ENCODE assay signal across 1 cellular context in the genomic region with DNA sequence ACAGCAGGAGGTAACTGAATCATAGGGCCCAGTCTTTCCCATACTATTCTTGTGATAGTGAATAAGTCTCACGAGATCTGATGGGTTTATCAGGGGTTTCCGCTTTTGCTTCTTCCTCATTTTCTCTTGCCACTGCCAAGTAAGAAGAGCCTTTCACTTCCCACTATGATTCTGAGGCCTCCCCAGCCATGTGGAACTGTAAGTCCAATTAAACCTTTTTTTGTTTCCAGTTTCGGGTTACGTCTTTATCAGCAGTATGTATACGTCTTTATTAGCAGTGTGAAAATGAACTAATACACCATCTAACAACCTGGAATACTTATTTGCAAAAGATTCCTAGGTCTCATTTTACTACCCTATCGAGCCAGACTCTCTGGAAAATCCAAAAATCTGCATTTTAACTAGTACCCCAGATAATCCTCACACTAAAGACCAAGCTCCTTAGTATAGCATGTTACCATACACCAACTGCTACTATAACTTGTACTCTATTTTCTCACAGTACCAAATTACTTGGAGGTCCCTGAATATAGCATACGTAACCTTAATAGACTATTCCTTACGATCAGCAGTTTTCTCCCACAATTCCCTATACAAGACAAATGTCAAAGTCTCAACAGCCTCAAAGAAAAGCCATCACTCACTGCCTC.
TF ChIP-seq lines count a peak whose summit lies in the region.

No MANE protein-coding gene starts in this region.

TF ChIP-seq in GM12878, 131 proteins besides CTCF, POLR2A, EP300 and RAD21 (continued from another document and continues in another):
- TF ChIP-seq BHLHE40 (IDR thresholded peaks at IDR 0.05; ENCODE audit: borderline replicate concordance in 1 of 2, low read depth in 2 of 2, low read length in 1 of 2) = peak; percentile 15 to 76; a peak in 2 of 4 replicates
- TF ChIP-seq TBL1XR1 (IDR thresholded peaks at IDR 0.05; ENCODE audit: low read depth, low read length) = no peak
- TF ChIP-seq ZNF217 (IDR thresholded peaks at IDR 0.05) = 0 out of 2 replicates have a peak, but pooled peaks have one; percentile 23
- TF ChIP-seq, protein P1, sequence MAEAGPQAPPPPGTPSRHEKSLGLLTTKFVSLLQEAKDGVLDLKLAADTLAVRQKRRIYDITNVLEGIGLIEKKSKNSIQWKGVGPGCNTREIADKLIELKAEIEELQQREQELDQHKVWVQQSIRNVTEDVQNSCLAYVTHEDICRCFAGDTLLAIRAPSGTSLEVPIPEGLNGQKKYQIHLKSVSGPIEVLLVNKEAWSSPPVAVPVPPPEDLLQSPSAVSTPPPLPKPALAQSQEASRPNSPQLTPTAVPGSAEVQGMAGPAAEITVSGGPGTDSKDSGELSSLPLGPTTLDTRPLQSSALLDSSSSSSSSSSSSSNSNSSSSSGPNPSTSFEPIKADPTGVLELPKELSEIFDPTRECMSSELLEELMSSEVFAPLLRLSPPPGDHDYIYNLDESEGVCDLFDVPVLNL (IDR thresholded peaks at IDR 0.05; ENCODE audit: low read depth, low read length) = no peak
- TF ChIP-seq ZBTB33 (IDR thresholded peaks at IDR 0.05) = no peak
- no peak for TF ChIP-seq SMAD1 (IDR thresholded peaks at IDR 0.05; ENCODE audit: low read depth, partially characterized antibody)
- no peak for TF ChIP-seq SUPT20H (IDR thresholded peaks at IDR 0.05; ENCODE audit: borderline replicate concordance, control insufficient read depth, low read depth, low read length)
- TF ChIP-seq, protein P2, sequence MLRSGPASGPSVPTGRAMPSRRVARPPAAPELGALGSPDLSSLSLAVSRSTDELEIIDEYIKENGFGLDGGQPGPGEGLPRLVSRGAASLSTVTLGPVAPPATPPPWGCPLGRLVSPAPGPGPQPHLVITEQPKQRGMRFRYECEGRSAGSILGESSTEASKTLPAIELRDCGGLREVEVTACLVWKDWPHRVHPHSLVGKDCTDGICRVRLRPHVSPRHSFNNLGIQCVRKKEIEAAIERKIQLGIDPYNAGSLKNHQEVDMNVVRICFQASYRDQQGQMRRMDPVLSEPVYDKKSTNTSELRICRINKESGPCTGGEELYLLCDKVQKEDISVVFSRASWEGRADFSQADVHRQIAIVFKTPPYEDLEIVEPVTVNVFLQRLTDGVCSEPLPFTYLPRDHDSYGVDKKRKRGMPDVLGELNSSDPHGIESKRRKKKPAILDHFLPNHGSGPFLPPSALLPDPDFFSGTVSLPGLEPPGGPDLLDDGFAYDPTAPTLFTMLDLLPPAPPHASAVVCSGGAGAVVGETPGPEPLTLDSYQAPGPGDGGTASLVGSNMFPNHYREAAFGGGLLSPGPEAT (IDR thresholded peaks at IDR 0.05; ENCODE audit: low read depth) = peak; percentile 88
- TF ChIP-seq SMAD5 (IDR thresholded peaks at IDR 0.05; ENCODE audit: low read depth) = no peak
- no peak for TF ChIP-seq ZNF274 (IDR thresholded peaks at IDR 0.05; ENCODE audit: insufficient read depth, insufficient read length)
- no peak for TF ChIP-seq ZBTB11 (CRISPR knock-in tag; IDR thresholded peaks at IDR 0.05)
- TF ChIP-seq, protein P3, sequence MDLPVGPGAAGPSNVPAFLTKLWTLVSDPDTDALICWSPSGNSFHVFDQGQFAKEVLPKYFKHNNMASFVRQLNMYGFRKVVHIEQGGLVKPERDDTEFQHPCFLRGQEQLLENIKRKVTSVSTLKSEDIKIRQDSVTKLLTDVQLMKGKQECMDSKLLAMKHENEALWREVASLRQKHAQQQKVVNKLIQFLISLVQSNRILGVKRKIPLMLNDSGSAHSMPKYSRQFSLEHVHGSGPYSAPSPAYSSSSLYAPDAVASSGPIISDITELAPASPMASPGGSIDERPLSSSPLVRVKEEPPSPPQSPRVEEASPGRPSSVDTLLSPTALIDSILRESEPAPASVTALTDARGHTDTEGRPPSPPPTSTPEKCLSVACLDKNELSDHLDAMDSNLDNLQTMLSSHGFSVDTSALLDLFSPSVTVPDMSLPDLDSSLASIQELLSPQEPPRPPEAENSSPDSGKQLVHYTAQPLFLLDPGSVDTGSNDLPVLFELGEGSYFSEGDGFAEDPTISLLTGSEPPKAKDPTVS (IDR thresholded peaks at IDR 0.05; ENCODE audit: low read depth, low read length) = no peak
- no peak for TF ChIP-seq YBX1 (IDR thresholded peaks at IDR 0.05)
- TF ChIP-seq NRF1 (conservative IDR thresholded peaks at IDR 0.05; ENCODE audit: low read depth, low read length) = no peak
- peak; percentile 79 for TF ChIP-seq DPF2 (IDR thresholded peaks at IDR 0.05)
- TF ChIP-seq ZNF622 (IDR thresholded peaks at IDR 0.05) = no peak
- no peak for TF ChIP-seq SIN3A (IDR thresholded peaks at IDR 0.05; ENCODE audit: low read depth, low read length)
- TF ChIP-seq RAD51 (IDR thresholded peaks at IDR 0.05) = no peak
- TF ChIP-seq, protein P4, sequence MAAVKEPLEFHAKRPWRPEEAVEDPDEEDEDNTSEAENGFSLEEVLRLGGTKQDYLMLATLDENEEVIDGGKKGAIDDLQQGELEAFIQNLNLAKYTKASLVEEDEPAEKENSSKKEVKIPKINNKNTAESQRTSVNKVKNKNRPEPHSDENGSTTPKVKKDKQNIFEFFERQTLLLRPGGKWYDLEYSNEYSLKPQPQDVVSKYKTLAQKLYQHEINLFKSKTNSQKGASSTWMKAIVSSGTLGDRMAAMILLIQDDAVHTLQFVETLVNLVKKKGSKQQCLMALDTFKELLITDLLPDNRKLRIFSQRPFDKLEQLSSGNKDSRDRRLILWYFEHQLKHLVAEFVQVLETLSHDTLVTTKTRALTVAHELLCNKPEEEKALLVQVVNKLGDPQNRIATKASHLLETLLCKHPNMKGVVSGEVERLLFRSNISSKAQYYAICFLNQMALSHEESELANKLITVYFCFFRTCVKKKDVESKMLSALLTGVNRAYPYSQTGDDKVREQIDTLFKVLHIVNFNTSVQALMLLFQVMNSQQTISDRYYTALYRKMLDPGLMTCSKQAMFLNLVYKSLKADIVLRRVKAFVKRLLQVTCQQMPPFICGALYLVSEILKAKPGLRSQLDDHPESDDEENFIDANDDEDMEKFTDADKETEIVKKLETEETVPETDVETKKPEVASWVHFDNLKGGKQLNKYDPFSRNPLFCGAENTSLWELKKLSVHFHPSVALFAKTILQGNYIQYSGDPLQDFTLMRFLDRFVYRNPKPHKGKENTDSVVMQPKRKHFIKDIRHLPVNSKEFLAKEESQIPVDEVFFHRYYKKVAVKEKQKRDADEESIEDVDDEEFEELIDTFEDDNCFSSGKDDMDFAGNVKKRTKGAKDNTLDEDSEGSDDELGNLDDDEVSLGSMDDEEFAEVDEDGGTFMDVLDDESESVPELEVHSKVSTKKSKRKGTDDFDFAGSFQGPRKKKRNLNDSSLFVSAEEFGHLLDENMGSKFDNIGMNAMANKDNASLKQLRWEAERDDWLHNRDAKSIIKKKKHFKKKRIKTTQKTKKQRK (IDR thresholded peaks at IDR 0.05; ENCODE audit: low read depth, low read length) = no peak
- TF ChIP-seq IKZF2 (IDR thresholded peaks at IDR 0.05) = peak; percentile 89 to 90
- TF ChIP-seq HCFC1 (IDR thresholded peaks at IDR 0.05; ENCODE audit: low read length) = no peak
- TF ChIP-seq ZZZ3 (IDR thresholded peaks at IDR 0.05; ENCODE audit: control insufficient read depth, insufficient read length, low read depth) = no peak
- no peak for TF ChIP-seq CBX5 (IDR thresholded peaks at IDR 0.05; ENCODE audit: low read depth)
- peak; percentile 38 for TF ChIP-seq JUNB (IDR thresholded peaks at IDR 0.05)
- no peak for TF ChIP-seq STAT1 (conservative IDR thresholded peaks at IDR 0.05)
- TF ChIP-seq NR2C1 (IDR thresholded peaks at IDR 0.05) = no peak
- TF ChIP-seq IKZF1 (conservative IDR thresholded peaks at IDR 0.05) = peak; percentile 81
- no peak for TF ChIP-seq SIX5 (IDR thresholded peaks at IDR 0.05; ENCODE audit: low read depth, low read length, severe bottlenecking)
- peak in 1 of 2 experiments; percentile 45; a peak in 1 of 4 replicates for TF ChIP-seq ETV6 (conservative IDR thresholded peaks at IDR 0.05 in 1 of 2, IDR thresholded peaks at IDR 0.05 in 1 of 2; ENCODE audit: borderline replicate concordance in 1 of 2, low read depth in 1 of 2)
- no peak for TF ChIP-seq JUND (IDR thresholded peaks at IDR 0.05; ENCODE audit: low read depth, low read length)
- TF ChIP-seq RCOR1 (conservative IDR thresholded peaks at IDR 0.05; ENCODE audit: low read depth, low read length) = no peak
- no peak for TF ChIP-seq POLR2AphosphoS5 (IDR thresholded peaks at IDR 0.05; ENCODE audit: low read length)
- TF ChIP-seq, protein P5, sequence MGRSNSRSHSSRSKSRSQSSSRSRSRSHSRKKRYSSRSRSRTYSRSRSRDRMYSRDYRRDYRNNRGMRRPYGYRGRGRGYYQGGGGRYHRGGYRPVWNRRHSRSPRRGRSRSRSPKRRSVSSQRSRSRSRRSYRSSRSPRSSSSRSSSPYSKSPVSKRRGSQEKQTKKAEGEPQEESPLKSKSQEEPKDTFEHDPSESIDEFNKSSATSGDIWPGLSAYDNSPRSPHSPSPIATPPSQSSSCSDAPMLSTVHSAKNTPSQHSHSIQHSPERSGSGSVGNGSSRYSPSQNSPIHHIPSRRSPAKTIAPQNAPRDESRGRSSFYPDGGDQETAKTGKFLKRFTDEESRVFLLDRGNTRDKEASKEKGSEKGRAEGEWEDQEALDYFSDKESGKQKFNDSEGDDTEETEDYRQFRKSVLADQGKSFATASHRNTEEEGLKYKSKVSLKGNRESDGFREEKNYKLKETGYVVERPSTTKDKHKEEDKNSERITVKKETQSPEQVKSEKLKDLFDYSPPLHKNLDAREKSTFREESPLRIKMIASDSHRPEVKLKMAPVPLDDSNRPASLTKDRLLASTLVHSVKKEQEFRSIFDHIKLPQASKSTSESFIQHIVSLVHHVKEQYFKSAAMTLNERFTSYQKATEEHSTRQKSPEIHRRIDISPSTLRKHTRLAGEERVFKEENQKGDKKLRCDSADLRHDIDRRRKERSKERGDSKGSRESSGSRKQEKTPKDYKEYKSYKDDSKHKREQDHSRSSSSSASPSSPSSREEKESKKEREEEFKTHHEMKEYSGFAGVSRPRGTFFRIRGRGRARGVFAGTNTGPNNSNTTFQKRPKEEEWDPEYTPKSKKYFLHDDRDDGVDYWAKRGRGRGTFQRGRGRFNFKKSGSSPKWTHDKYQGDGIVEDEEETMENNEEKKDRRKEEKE (IDR thresholded peaks at IDR 0.05) = no peak
- TF ChIP-seq SREBF2 (IDR thresholded peaks at IDR 0.05; ENCODE audit: low read length) = no peak
- TF ChIP-seq LARP7 (IDR thresholded peaks at IDR 0.05) = no peak
- no peak for TF ChIP-seq HDAC2 (IDR thresholded peaks at IDR 0.05)
- TF ChIP-seq CREB1 (IDR thresholded peaks at IDR 0.05; ENCODE audit: low read depth) = no peak
- peak; percentile 67; the same call in 1 of the 2 replicates for TF ChIP-seq ZBTB40 (IDR thresholded peaks at IDR 0.05; ENCODE audit: borderline replicate concordance)
- peak; percentile 37; the same call in 1 of the 2 replicates for TF ChIP-seq CHD2 (IDR thresholded peaks at IDR 0.05; ENCODE audit: borderline replicate concordance, low read depth, low read length)
